In genomic region chr4:184282251-184282713, GRCh38 we compare ENCODE assay signal across 8 cellular contexts.
DNase-seq lines count a peak whose midpoint lies in the region; ATAC-seq and TF ChIP-seq lines count a peak whose summit lies in the region.

No MANE protein-coding gene starts in this region.

- 20 to 26% methylated on average over 8 of the region's 8 CpGs for WGBS in lower leg skin, 2 donors

- H3K27ac ChIP-seq in substantia nigra (ENCODE audit: low read depth, low read length, poor library complexity, severe bottlenecking): peak overlapping the region; percentile 91

- no peak overlapping the region for H3K4me3 ChIP-seq in lower leg skin (ENCODE audit: low read depth, poor library complexity, severe bottlenecking)

- intact Hi-C loops in lower leg skin (cut with DNase I; ENCODE audit: low total_unique reads): no loop called here

- DNase-seq in activated T-cell treated with anti-CD3 and anti-CD28 coated beads for 1 hour (ENCODE audit: low read depth) (peak; percentile 24), activated T-cell treated with anti-CD3 and anti-CD28 coated beads for 4 hours (no peak), iPS-NIHi11 (ENCODE audit: low spot score) (peak; percentile 54), substantia nigra (lab: John Stamatoyannopoulos, UW) (peak in 2 of 49 donors; percentile 17 to 25), lower leg skin (ENCODE audit: low spot score in 2 of 2) (no peak), NCI-H446 (lab: John Stamatoyannopoulos, UW) (no peak)
- peak; percentile 36 for DNase-seq in activated CD8-positive, alpha-beta memory T cell treated with anti-CD3 and anti-CD28 coated beads, Interleukin-2, amount 50 U/mL, for 4 hours

- peak; percentile 25 for ATAC-seq in HG03558 (IDR thresholded peaks at IDR 0.05; ENCODE audit: extremely low read depth, unreplicated experiment)

- no peak for TF ChIP-seq CTCF in lower leg skin (IDR thresholded peaks at IDR 0.05)

- no peak for TF ChIP-seq POLR2A in lower leg skin (IDR thresholded peaks at IDR 0.05)

Comparison
In these comparisons a context has a peak if more than half of its experiments do, and no peak if none do; other contexts are left out.
1. DNase-seq: peak in activated T-cell treated with anti-CD3 and anti-CD28 coated beads for 1 hour (single experiment), activated CD8-positive, alpha-beta memory T cell treated with anti-CD3 and anti-CD28 coated beads, Interleukin-2, amount 50 U/mL, for 4 hours (single experiment) and iPS-NIHi11 (single experiment); none in activated T-cell treated with anti-CD3 and anti-CD28 coated beads for 4 hours (single experiment), lower leg skin (0 of 2) and NCI-H446 (0 of 2).